ENCODE assay signal across 8 cellular contexts in genomic region chr9:76658510-76659231, GRCh38.
DNase-seq lines count a peak whose midpoint lies in the region; ATAC-seq, FAIRE-seq and TF ChIP-seq lines count a peak whose summit lies in the region.

No MANE protein-coding gene starts in this region.

- ATAC-seq in HG02678 (IDR thresholded peaks at IDR 0.05; ENCODE audit: unreplicated experiment), result peak; percentile 89

- peak; percentile 89 for FAIRE-seq in islet of Langerhans (lab: Jason Lieb, UNC)

- CTCF ChIA-PET in AG04449 (lab: Yijun Ruan, JAX), result interaction anchor here (0.6 to 13.6 kb wide), 45 partner anchors 9 to 289 kb away, joined by 3 to 330 read pairs (median 5); partner anchors contain the start of genes GCNT1 and RFK

- no peaks in the 10 kb centered on the region for H3K9me3 Mint-ChIP-seq in type B pancreatic cell

- DNase-seq in AG04449 (ENCODE audit: low read depth, low spot score) (peak; percentile 24), NCI-H1092 treated with DMSO at 0.1 percent for 48 hours (lab: John Stamatoyannopoulos, UW) (peak; percentile 60), amniotic epithelial cell (ENCODE audit: low read depth) (peak; percentile 76), type B pancreatic cell (ENCODE audit: extremely low spot score, unreplicated experiment) (no peak)
- no peak for DNase-seq in activated T-cell treated with anti-CD3 and anti-CD28 coated beads, Interleukin-2, amount 50 U/mL, for 1 hour

- H3K27ac Mint-ChIP-seq in type B pancreatic cell, result peak overlapping the region; percentile 4

- TF ChIP-seq CTCF in AG04449 (IDR thresholded peaks at IDR 0.05; ENCODE audit: insufficient read depth, low read length, missing control alignments) (peak; percentile 57), GM12875 (IDR thresholded peaks at IDR 0.05; ENCODE audit: borderline replicate concordance, insufficient read depth, low read depth, low read length) (peak; percentile 52), type B pancreatic cell (conservative IDR thresholded peaks at IDR 0.05) (peak; percentile 77)

- H3K27me3 Mint-ChIP-seq in type B pancreatic cell, result peaks cover 3% of the 10 kb centered on the region

- H3K4me3 ChIP-seq in AG04449 (ENCODE audit: low read depth, low read length), result no peak overlapping the region
- H3K4me3 ChIP-seq in GM12875 (ENCODE audit: low read depth, low read length), result no peak overlapping the region

- H3K36me3 Mint-ChIP-seq in type B pancreatic cell, result no peaks in the 10 kb centered on the region

- peaks cover 27% of the 10 kb centered on the region for H3K4me1 Mint-ChIP-seq in type B pancreatic cell (ENCODE audit: unreplicated experiment)

- H3K4me3 Mint-ChIP-seq in type B pancreatic cell, result no peak overlapping the region

- POLR2A ChIA-PET in AG04449 (lab: Yijun Ruan, JAX), result interaction anchor here (0.6 to 1.0 kb wide), 2 partner anchors 29 to 42 kb away, joined by 3 read pairs; no protein-coding TSS in a partner anchor

Comparison
In these comparisons a context has a peak if more than half of its experiments do, and no peak if none do; other contexts are left out.
1. DNase-seq: peak in AG04449 (single experiment), NCI-H1092 treated with DMSO at 0.1 percent for 48 hours (single experiment) and amniotic epithelial cell (single experiment); none in type B pancreatic cell (single experiment) and activated T-cell treated with anti-CD3 and anti-CD28 coated beads, Interleukin-2, amount 50 U/mL, for 1 hour (single experiment).
2. Peak in every context shown above with its lines, with median percentiles within 50 percentile points of each other: CTCF ChIP-seq.